ENCODE assay signal across 27 cellular contexts in the genomic region with DNA sequence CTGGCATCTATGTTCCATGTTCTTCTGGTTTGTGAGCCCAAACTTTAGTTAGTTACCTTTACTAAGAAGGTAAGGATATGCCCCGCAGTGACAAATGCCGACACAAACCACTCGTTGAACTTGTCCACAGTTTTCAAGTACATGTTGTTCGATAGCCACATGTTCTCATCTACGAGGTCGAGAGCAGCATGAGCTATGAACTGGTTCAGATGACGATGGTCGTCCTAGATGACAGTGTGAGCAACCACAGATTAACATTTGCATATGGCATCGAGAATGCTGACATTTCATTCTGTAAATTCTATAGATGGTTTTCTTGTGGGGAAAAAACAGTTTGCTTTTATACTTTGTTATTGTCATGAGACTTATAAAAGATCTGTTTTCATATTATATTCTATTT. TPM values are rescaled to one million over a fixed set of nuclear protein-coding genes. Genes with fewer than 3 reads are reported as not detected.
DNase-seq lines count a peak whose midpoint lies in the region; ATAC-seq, FAIRE-seq and TF ChIP-seq lines count a peak whose summit lies in the region.
"Had no signal": no experiment of that assay in that cellular context is flagged by ENCODE, and none has a peak within 500 bp of the region (broad histone marks: within the 10 kb centered on the region; RNA-seq: fewer than 3 reads in every experiment).

No MANE protein-coding gene starts in this region.

- H3K27ac Mint-ChIP-seq in CD8-positive, alpha-beta T cell = peak overlapping the region; percentile 73
- H3K27ac Mint-ChIP-seq in activated CD4-positive, alpha-beta memory T cell treated with anti-CD3 and anti-CD28 coated beads, Interleukin-2, amount 10 ng/mL, durations not matched to agents 7 days and 5 days = peak overlapping the region; percentile 64
- H3K27ac Mint-ChIP-seq in effector memory CD8-positive, alpha-beta T cell = peak overlapping the region; percentile 88 to 91
- H3K27ac Mint-ChIP-seq: activated CD4-positive, alpha-beta T cell treated with anti-CD3 and anti-CD28 coated beads, Interleukin-2, amount 10 ng/mL, durations not matched to agents 24 days and 14 days had no signal

- H3K4me3 Mint-ChIP-seq in CD8-positive, alpha-beta T cell = no peak overlapping the region
- H3K4me3 Mint-ChIP-seq in activated CD4-positive, alpha-beta memory T cell treated with anti-CD3 and anti-CD28 coated beads, Interleukin-2, amount 10 ng/mL, durations not matched to agents 7 days and 5 days = no peak overlapping the region
- peak overlapping the region; percentile 10 to 49 for H3K4me3 Mint-ChIP-seq in effector memory CD8-positive, alpha-beta T cell
- H3K4me3 Mint-ChIP-seq: activated CD4-positive, alpha-beta T cell treated with anti-CD3 and anti-CD28 coated beads, Interleukin-2, amount 10 ng/mL, durations not matched to agents 24 days and 14 days; type B pancreatic cell had no signal

- POLR2A ChIA-PET in A549 (lab: Yijun Ruan, JAX) = no interaction called here
- POLR2A ChIA-PET in CD8-positive, alpha-beta T cell (lab: Charles Lee) = interaction anchor here (1.3 to 4.0 kb wide), 2 partner anchors 18 kb away, joined by 5 to 21 read pairs; a partner anchor contains a TSS
- POLR2A ChIA-PET in activated CD4-positive, alpha-beta memory T cell treated with anti-CD3 and anti-CD28 coated beads, Interleukin-2, amount 10 ng/mL, durations not matched to agents 7 days and 5 days (lab: Charles Lee) = interaction anchor here (0.9 to 6.5 kb wide), 2 partner anchors 17 to 925 kb away, joined by 3 to 42 read pairs; a partner anchor contains a TSS

- H3K27ac ChIP-seq in A549 = no peak overlapping the region
- H3K27ac ChIP-seq in CD8-positive, alpha-beta T cell (ENCODE audit: low read depth, low read length) = no peak overlapping the region
- H3K27ac ChIP-seq in kidney (ENCODE audit: low read depth in 2 of 2, low read length in 2 of 2) = no peak overlapping the region
- H3K27ac ChIP-seq: BLaER1 treated with 17β-estradiol and CSF1 and Interleukin-3, amounts not matched to agents 10 nM and 100 nM; brain microvascular endothelial cell; epithelial cell of prostate had no signal

- H3K4me3 ChIP-seq in A549 = no peak overlapping the region
- no peak overlapping the region for H3K4me3 ChIP-seq in CD8-positive, alpha-beta T cell (ENCODE audit: low read depth, low read length)
- no peak overlapping the region for H3K4me3 ChIP-seq in kidney (ENCODE audit: low read length in 2 of 2)
- H3K4me3 ChIP-seq: BLaER1 treated with 17β-estradiol and CSF1 and Interleukin-3, amounts not matched to agents 10 nM and 100 nM; skin epidermis had no signal

- TF ChIP-seq CTCF in A549 (IDR thresholded peaks at IDR 0.05) = no peak
- TF ChIP-seq CTCF in CD8-positive, alpha-beta T cell (IDR thresholded peaks at IDR 0.05) = no peak
- no peak for TF ChIP-seq CTCF in kidney (IDR thresholded peaks at IDR 0.05; ENCODE audit: borderline replicate concordance, extremely low read depth, insufficient read depth)

- H3K36me3 ChIP-seq in CD8-positive, alpha-beta T cell (ENCODE audit: insufficient read depth, low read length) = peaks cover 7% of the 10 kb centered on the region
- H3K36me3 ChIP-seq in kidney (ENCODE audit: control insufficient read depth in 1 of 2, insufficient read depth in 2 of 2, low read length in 2 of 2) = peaks cover 2 to 10% of the 10 kb centered on the region in 2 donors

- 96% methylated on average over 9 of the region's 9 CpGs for WGBS in A549 (ENCODE audit: missing lambda C conversion rate)

- H3K4me1 Mint-ChIP-seq in CD8-positive, alpha-beta T cell (ENCODE audit: low read depth) = peaks cover 42% of the 10 kb centered on the region
- peaks cover 27% of the 10 kb centered on the region for H3K4me1 Mint-ChIP-seq in activated CD4-positive, alpha-beta memory T cell treated with anti-CD3 and anti-CD28 coated beads, Interleukin-2, amount 10 ng/mL, durations not matched to agents 7 days and 5 days
- peaks cover 26 to 36% of the 10 kb centered on the region in 2 donors for H3K4me1 Mint-ChIP-seq in effector memory CD8-positive, alpha-beta T cell (ENCODE audit: low read depth in 2 of 2)

- ATAC-seq in A549 = no peak
- ATAC-seq in CD8-positive, alpha-beta T cell = peak; percentile 58
- ATAC-seq in effector memory CD8-positive, alpha-beta T cell (replicated peaks) = peak; percentile 79
- no peak for ATAC-seq in GM18858 (IDR thresholded peaks at IDR 0.05; ENCODE audit: unreplicated experiment)
- ATAC-seq: left ventricle myocardium superior, PC-3, Right ventricle myocardium inferior, SK-N-SH treated with all-trans-retinoic acid at 6 μM for 48 hours had no signal

- peak; percentile 77 for FAIRE-seq in A549 (lab: Jason Lieb, UNC)
- FAIRE-seq in kidney (lab: Jason Lieb, UNC) = no peak

- CTCF ChIA-PET in A549 (lab: Yijun Ruan, JAX) = interaction anchor here (0.8 kb wide), 2 partner anchors 12 to 19 kb away, joined by 3 read pairs; no protein-coding TSS in a partner anchor
- CTCF ChIA-PET in CD8-positive, alpha-beta T cell (lab: Charles Lee) = no interaction called here
- CTCF ChIA-PET in activated CD4-positive, alpha-beta memory T cell treated with anti-CD3 and anti-CD28 coated beads, Interleukin-2, amount 10 ng/mL, durations not matched to agents 7 days and 5 days (lab: Charles Lee) = interaction anchor here (1.0 to 2.1 kb wide), 2 partner anchors 18 to 20 kb away, joined by 3 to 7 read pairs; a partner anchor contains a TSS

- no peaks in the 10 kb centered on the region for H3K27me3 Mint-ChIP-seq in CD8-positive, alpha-beta T cell (ENCODE audit: low read depth)
- no peaks in the 10 kb centered on the region for H3K27me3 Mint-ChIP-seq in activated CD4-positive, alpha-beta memory T cell treated with anti-CD3 and anti-CD28 coated beads, Interleukin-2, amount 10 ng/mL, durations not matched to agents 7 days and 5 days
- no peaks in the 10 kb centered on the region for H3K27me3 Mint-ChIP-seq in effector memory CD8-positive, alpha-beta T cell
- H3K27me3 Mint-ChIP-seq: activated CD4-positive, alpha-beta T cell treated with anti-CD3 and anti-CD28 coated beads, Interleukin-2, amount 10 ng/mL, durations not matched to agents 24 days and 14 days; naive thymus-derived CD8-positive, alpha-beta T cell; type B pancreatic cell had no signal

- H3K36me3 Mint-ChIP-seq in CD8-positive, alpha-beta T cell = peaks cover 37% of the 10 kb centered on the region
- peaks cover 59% of the 10 kb centered on the region for H3K36me3 Mint-ChIP-seq in activated CD4-positive, alpha-beta memory T cell treated with anti-CD3 and anti-CD28 coated beads, Interleukin-2, amount 10 ng/mL, durations not matched to agents 7 days and 5 days (ENCODE audit: low read depth)
- peaks cover 56% of the 10 kb centered on the region for H3K36me3 Mint-ChIP-seq in effector memory CD8-positive, alpha-beta T cell (ENCODE audit: insufficient read depth)

- no peak for TF ChIP-seq EP300 in A549 (IDR thresholded peaks at IDR 0.05)

- H3K4me2 ChIP-seq in A549 = no peak overlapping the region
- H3K4me2 ChIP-seq: BLaER1 treated with 17β-estradiol and CSF1 and Interleukin-3, amounts not matched to agents 10 nM and 100 nM had no signal

- H3K9me3 ChIP-seq in A549 = no peaks in the 10 kb centered on the region
- no peaks in the 10 kb centered on the region for H3K9me3 ChIP-seq in CD8-positive, alpha-beta T cell (ENCODE audit: low read length)
- no peaks in the 10 kb centered on the region for H3K9me3 ChIP-seq in kidney (ENCODE audit: control insufficient read depth in 1 of 2, low read length in 2 of 2)

- TF ChIP-seq POLR2A in A549 (IDR thresholded peaks at IDR 0.05; ENCODE audit: low read length) = no peak

- H3K9me3 Mint-ChIP-seq in CD8-positive, alpha-beta T cell = no peaks in the 10 kb centered on the region
- H3K9me3 Mint-ChIP-seq in activated CD4-positive, alpha-beta memory T cell treated with anti-CD3 and anti-CD28 coated beads, Interleukin-2, amount 10 ng/mL, durations not matched to agents 7 days and 5 days = no peaks in the 10 kb centered on the region
- H3K9me3 Mint-ChIP-seq in effector memory CD8-positive, alpha-beta T cell = no peaks in the 10 kb centered on the region
- H3K9me3 Mint-ChIP-seq: activated CD4-positive, alpha-beta T cell treated with anti-CD3 and anti-CD28 coated beads, Interleukin-2, amount 10 ng/mL, durations not matched to agents 24 days and 14 days; type B pancreatic cell had no signal

- no peak for TF ChIP-seq RAD21 in A549 (conservative IDR thresholded peaks at IDR 0.05 in 1 of 2, IDR thresholded peaks at IDR 0.05 in 1 of 2)

- no peaks in the 10 kb centered on the region for H3K27me3 ChIP-seq in CD8-positive, alpha-beta T cell (ENCODE audit: insufficient read depth, low read length)
- H3K27me3 ChIP-seq: brain microvascular endothelial cell had no signal

- H3K4me1 ChIP-seq in A549 (no peaks in the 10 kb centered on the region), kidney (ENCODE audit: control insufficient read depth in 1 of 2, insufficient read depth in 1 of 2, low read depth in 1 of 2, low read length in 2 of 2) (no peaks in the 10 kb centered on the region)
- peaks cover 29% of the 10 kb centered on the region for H3K4me1 ChIP-seq in CD8-positive, alpha-beta T cell (ENCODE audit: insufficient read depth, low read length)
- H3K4me1 ChIP-seq: BLaER1 treated with 17β-estradiol and CSF1 and Interleukin-3, amounts not matched to agents 10 nM and 100 nM had no signal

- no peak overlapping the region for H3K9ac ChIP-seq in kidney (ENCODE audit: low read length in 2 of 2)
- H3K9ac ChIP-seq: BLaER1 treated with 17β-estradiol and CSF1 and Interleukin-3, amounts not matched to agents 10 nM and 100 nM had no signal

- DNase-seq in A549 (ENCODE audit: low read depth in 1 of 2, low spot score in 1 of 2) (no peak), Kasumi-1 (lab: John Stamatoyannopoulos, UW) (no peak), kidney (no peak)
- DNase-seq in CD8-positive, alpha-beta T cell = peak in 1 of 7 experiments; percentile 29
- no peak for DNase-seq in activated CD4-positive, alpha-beta memory T cell treated with anti-CD3 and anti-CD28 coated beads, Interleukin-2, amount 10 ng/mL, durations not matched to agents 7 days and 5 days
- DNase-seq in effector memory CD8-positive, alpha-beta T cell = peak in 2 of 3 experiments; percentile 11 to 18
- DNase-seq: activated CD8-positive, alpha-beta memory T cell treated with anti-CD3 and anti-CD28 coated beads, Interleukin-2, amount 50 U/mL, for 48 hours; brain microvascular endothelial cell; GOT3; IMR-90; islet precursor cell; left ventricle myocardium superior; midbrain; NCI-H1092 treated with DMSO at 0.1 percent for 48 hours; NCI-H187 treated with DMSO at 0.1 percent for 48 hours; NCI-H524; PC-3; stimulated activated CD8-positive, alpha-beta memory T cell treated with anti-CD3 and anti-CD28 coated beads, Interleukin-4, amount 100 ng/mL, for 48 hours had no signal

- intact Hi-C loops in CD8-positive, alpha-beta T cell (cut with DNase I, micrococcal nuclease) = no loop called here
- intact Hi-C loops in kidney (cut with DNase I) = no loop called here

RNA-seq across cellular contexts. Expression of a gene that starts 18.0 kb away (rescaled TPM):
- polyA plus RNA-seq in A549 (2011; rRNA removed) (11.6 and 12.2 TPM in 2 replicates), A549 (2017; fragmentation: RNase III; extraction: RNeasy Plus Mini Kit Qiagen cat#74134 plus additional on column Dnase treatment) (10.8 to 11.9 TPM (median 11.6 TPM) in 3 replicates), kidney (ENCODE audit: insufficient read depth, low read depth, low replicate concordance) (9.0 TPM)
- 4.6 and 5.7 TPM in 2 replicates for polyA plus RNA-seq in A549 (2012; cell fraction: cytosol; rRNA removed)
- polyA plus RNA-seq in A549 (2012; cell fraction: nucleus; rRNA removed) = 4.7 and 10.6 TPM in 2 replicates
- polyA minus RNA-seq in A549 (2011; rRNA and poly(A)+ RNA removed) = 8.5 and 8.8 TPM in 2 replicates
- 10 to 100 TPM; 20.5 to 24.6 TPM for total RNA-seq in CD8-positive, alpha-beta T cell
- total RNA-seq in activated CD4-positive, alpha-beta memory T cell treated with anti-CD3 and anti-CD28 coated beads, Interleukin-2, amount 10 ng/mL, durations not matched to agents 7 days and 5 days = 10 to 100 TPM; 21.0 to 22.6 TPM
- total RNA-seq in kidney = 21.0 TPM

RNA-seq across cellular contexts. Expression of a gene that starts 18.1 kb away (rescaled TPM):
- polyA plus RNA-seq in A549 (2011; rRNA removed) (18.2 and 24.9 TPM in 2 replicates), A549 (2017; fragmentation: RNase III; extraction: RNeasy Plus Mini Kit Qiagen cat#74134 plus additional on column Dnase treatment) (13.0 to 14.8 TPM (median 14.4 TPM) in 3 replicates), kidney (ENCODE audit: insufficient read depth, low read depth, low replicate concordance) (20.6 TPM)
- polyA plus RNA-seq in A549 (2012; cell fraction: cytosol; rRNA removed) = 4.6 and 4.9 TPM in 2 replicates
- polyA plus RNA-seq in A549 (2012; cell fraction: nucleus; rRNA removed) = 15.5 and 18.3 TPM in 2 replicates
- polyA minus RNA-seq in A549 (2011; rRNA and poly(A)+ RNA removed) = 9.5 and 13.5 TPM in 2 replicates
- 10 to 100 TPM; 49.2 to 56.7 TPM for total RNA-seq in CD8-positive, alpha-beta T cell
- total RNA-seq in activated CD4-positive, alpha-beta memory T cell treated with anti-CD3 and anti-CD28 coated beads, Interleukin-2, amount 10 ng/mL, durations not matched to agents 7 days and 5 days = 10 to 100 TPM; 41.3 to 47.3 TPM
- total RNA-seq in kidney = 42.0 TPM

RNA-seq across cellular contexts. Expression of a gene that starts 27.5 kb away (rescaled TPM):
- polyA plus RNA-seq in A549 (2011; rRNA removed) = 26.7 and 39.0 TPM in 2 replicates
- 11.4 and 14.7 TPM in 2 replicates for polyA plus RNA-seq in A549 (2012; cell fraction: cytosol; rRNA removed)
- polyA plus RNA-seq in A549 (2012; cell fraction: nucleus; rRNA removed) = 5.0 and 7.0 TPM in 2 replicates
- polyA plus RNA-seq in A549 (2017; fragmentation: RNase III; extraction: RNeasy Plus Mini Kit Qiagen cat#74134 plus additional on column Dnase treatment) = 26.0 to 26.8 TPM (median 26.8 TPM) in 3 replicates
- polyA minus RNA-seq in A549 (2011; rRNA and poly(A)+ RNA removed) = 7.5 and 7.8 TPM in 2 replicates
- 10 to 100 TPM; 19.4 to 21.5 TPM for total RNA-seq in CD8-positive, alpha-beta T cell
- 10 to 100 TPM; 16.8 to 17.5 TPM for total RNA-seq in activated CD4-positive, alpha-beta memory T cell treated with anti-CD3 and anti-CD28 coated beads, Interleukin-2, amount 10 ng/mL, durations not matched to agents 7 days and 5 days
- total RNA-seq in kidney = 33.7 TPM
- polyA plus RNA-seq in kidney (ENCODE audit: insufficient read depth, low read depth, low replicate concordance) = 31.1 TPM

Comparison
In these comparisons a context has a peak if more than half of its experiments do, and no peak if none do; other contexts are left out.
1. ATAC-seq: peak in CD8-positive, alpha-beta T cell (single experiment) and effector memory CD8-positive, alpha-beta T cell (single experiment); none in A549 (0 of 2) and GM18858 (single experiment).
2. DNase-seq: peak in effector memory CD8-positive, alpha-beta T cell (2 of 3); none in A549 (0 of 2), activated CD4-positive, alpha-beta memory T cell treated with anti-CD3 and anti-CD28 coated beads, Interleukin-2, amount 10 ng/mL, durations not matched to agents 7 days and 5 days (single experiment), Kasumi-1 (0 of 2) and kidney (single experiment).
3. H3K4me3 Mint-ChIP-seq: peak in effector memory CD8-positive, alpha-beta T cell (2 of 2); none in CD8-positive, alpha-beta T cell (single experiment) and activated CD4-positive, alpha-beta memory T cell treated with anti-CD3 and anti-CD28 coated beads, Interleukin-2, amount 10 ng/mL, durations not matched to agents 7 days and 5 days (single experiment).
4. Peak in every context shown above with its lines, with median percentiles within 50 percentile points of each other: H3K27ac Mint-ChIP-seq.